In the genomic region with DNA sequence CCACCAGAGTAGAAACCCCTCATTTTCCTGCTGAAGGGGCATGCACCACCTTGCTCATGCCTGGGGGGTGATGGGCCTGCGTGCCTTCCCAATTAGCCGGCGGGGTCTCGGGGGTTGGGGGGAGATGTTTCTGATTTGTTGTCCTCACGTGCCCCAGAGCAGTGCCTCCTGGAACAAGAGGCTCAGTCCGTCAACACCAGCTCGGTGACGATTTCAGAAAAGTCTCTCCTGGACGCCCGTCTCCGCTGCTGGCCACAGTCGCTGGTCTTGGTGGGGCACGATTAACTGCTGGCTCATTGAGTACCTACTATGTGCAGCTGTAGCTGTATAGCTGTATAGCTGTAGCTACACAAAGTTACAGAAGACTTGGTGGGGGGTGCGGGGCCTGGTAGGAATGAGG, we compare ENCODE assay signal across 25 cellular contexts. TPM values are rescaled to one million over a fixed set of nuclear protein-coding genes. Genes with fewer than 3 reads are reported as not detected.
DNase-seq lines count a peak whose midpoint lies in the region; ATAC-seq and TF ChIP-seq lines count a peak whose summit lies in the region.
"Had no signal": no experiment of that assay in that cellular context is flagged by ENCODE, and none has a peak within 500 bp of the region (broad histone marks: within the 10 kb centered on the region; RNA-seq: fewer than 3 reads in every experiment).

No MANE protein-coding gene starts in this region.

- H3K27ac Mint-ChIP-seq in activated naive CD8-positive, alpha-beta T cell treated with anti-CD3 and anti-CD28 coated beads for 36 hours, result no peak overlapping the region
- H3K27ac Mint-ChIP-seq: CD4-positive, alpha-beta T cell had no signal

- no peaks in the 10 kb centered on the region for H3K27me3 Mint-ChIP-seq in activated naive CD8-positive, alpha-beta T cell treated with anti-CD3 and anti-CD28 coated beads for 36 hours
- H3K27me3 Mint-ChIP-seq: CD4-positive, alpha-beta T cell; naive thymus-derived CD8-positive, alpha-beta T cell had no signal

- intact Hi-C loops in body of pancreas (cut with DNase I), result no loop called here
- intact Hi-C loops in esophagus squamous epithelium (cut with DNase I), result no loop called here
- intact Hi-C loops in posterior vena cava (cut with DNase I), result loop anchor here in 1 of 2 donors (10.0 kb wide), 2 partner anchors 211 to 311 kb away; no protein-coding TSS in a partner anchor
- intact Hi-C loops in thyroid gland (cut with DNase I), result loop anchor here (10.0 kb wide), 2 partner anchors 91 to 171 kb away; no protein-coding TSS in a partner anchor

- H3K4me3 Mint-ChIP-seq in activated naive CD8-positive, alpha-beta T cell treated with anti-CD3 and anti-CD28 coated beads for 36 hours, result no peak overlapping the region
- H3K4me3 Mint-ChIP-seq: CD4-positive, alpha-beta T cell; naive thymus-derived CD8-positive, alpha-beta T cell had no signal

- H3K9me3 ChIP-seq in body of pancreas (no peaks in the 10 kb centered on the region), esophagus squamous epithelium (no peaks in the 10 kb centered on the region), thyroid gland (no peaks in the 10 kb centered on the region)
- H3K9me3 ChIP-seq: prostate gland, vagina had no signal

- no peaks in the 10 kb centered on the region for H3K9me3 Mint-ChIP-seq in activated naive CD8-positive, alpha-beta T cell treated with anti-CD3 and anti-CD28 coated beads for 36 hours
- H3K9me3 Mint-ChIP-seq: CD4-positive, alpha-beta T cell; naive thymus-derived CD8-positive, alpha-beta T cell had no signal

- TF ChIP-seq CTCF in body of pancreas (IDR thresholded peaks at IDR 0.05) (no peak), esophagus squamous epithelium (IDR thresholded peaks at IDR 0.05) (no peak), thyroid gland (IDR thresholded peaks at IDR 0.05) (no peak)

- TF ChIP-seq POLR2A in body of pancreas (IDR thresholded peaks at IDR 0.05), result no peak
- TF ChIP-seq POLR2A in esophagus squamous epithelium (IDR thresholded peaks at IDR 0.05), result no peak
- TF ChIP-seq POLR2A in thyroid gland (IDR thresholded peaks at IDR 0.05), result no peak

- no peak for ATAC-seq in body of pancreas
- ATAC-seq: naive thymus-derived CD8-positive, alpha-beta T cell had no signal

- H3K4me3 ChIP-seq in body of pancreas, result no peak overlapping the region
- peak overlapping the region in 2 of 4 donors; percentile 52 to 69 for H3K4me3 ChIP-seq in esophagus squamous epithelium
- no peak overlapping the region for H3K4me3 ChIP-seq in thyroid gland (replicated peaks in 1 of 3)
- H3K4me3 ChIP-seq: prostate gland, vagina had no signal

- H3K27me3 ChIP-seq in body of pancreas, result no peaks in the 10 kb centered on the region
- no peaks in the 10 kb centered on the region for H3K27me3 ChIP-seq in esophagus squamous epithelium
- H3K27me3 ChIP-seq in thyroid gland, result no peaks in the 10 kb centered on the region
- H3K27me3 ChIP-seq: vagina had no signal

- no peaks in the 10 kb centered on the region for H3K36me3 ChIP-seq in body of pancreas (replicated peaks in 1 of 2; ENCODE audit: insufficient read depth in 1 of 2, low read depth in 2 of 2)
- no peaks in the 10 kb centered on the region for H3K36me3 ChIP-seq in esophagus squamous epithelium
- H3K36me3 ChIP-seq in thyroid gland, result no peaks in the 10 kb centered on the region
- H3K36me3 ChIP-seq: prostate gland, vagina had no signal

- H3K36me3 Mint-ChIP-seq in activated naive CD8-positive, alpha-beta T cell treated with anti-CD3 and anti-CD28 coated beads for 36 hours, result no peaks in the 10 kb centered on the region

- H3K27ac ChIP-seq in body of pancreas, result peak overlapping the region; percentile 53 to 93 (median 86)
- H3K27ac ChIP-seq in esophagus squamous epithelium, result peak overlapping the region in 3 of 4 donors; percentile 22 to 92 (median 61)
- H3K27ac ChIP-seq in thyroid gland, result peak overlapping the region in 2 of 3 donors; percentile 91 to 97
- H3K27ac ChIP-seq: prostate gland, vagina had no signal

- peaks cover 11% of the 10 kb centered on the region for H3K4me1 Mint-ChIP-seq in activated naive CD8-positive, alpha-beta T cell treated with anti-CD3 and anti-CD28 coated beads for 36 hours

- 35 to 51% methylated on average over 10 to 14 of the region's 14 CpGs for WGBS in body of pancreas, 2 donors
- 88 to 90% methylated on average over 3 to 13 of the region's 14 CpGs for WGBS in esophagus squamous epithelium, 2 donors
- WGBS in thyroid gland, 2 donors, result 89 to 95% methylated on average over 14 of the region's 14 CpGs

- peak in 1 of 4 donors; percentile 26 for DNase-seq in body of pancreas
- DNase-seq in esophagus squamous epithelium (lab: John Stamatoyannopoulos, UW), result no peak
- peak; percentile 79 for DNase-seq in posterior vena cava (ENCODE audit: low spot score)
- no peak for DNase-seq in thyroid gland
- DNase-seq in cerebellum (ENCODE audit: low spot score), result no peak
- no peak for DNase-seq in activated naive CD8-positive, alpha-beta T cell treated with anti-CD3 and anti-CD28 coated beads for 36 hours
- DNase-seq in foreskin melanocyte, result no peak
- DNase-seq: activated CD4-positive, alpha-beta T cell treated with anti-CD3 and anti-CD28 coated beads, Interleukin-2, amount 50 U/mL, for 48 hours; activated CD4-positive, CD25-positive, alpha-beta regulatory T cell; activated gamma-delta T cell treated with Interleukin-2 at 50 U/mL for 16 hours; amniotic stem cell; CD4-positive, alpha-beta T cell; central memory CD4-positive, alpha-beta T cell; DMS 273 treated with DMSO at 0.1 percent for 48 hours; erythroblast; HCEC 1CT; IMR-90; kidney glomerular epithelial cell; naive thymus-derived CD8-positive, alpha-beta T cell; NCI-H1105; NCI-H446; SHP77 treated with DMSO at 0.1 percent for 48 hours; SW 1271 had no signal

- H3K4me1 ChIP-seq in body of pancreas (peaks cover 91% of the 10 kb centered on the region), esophagus squamous epithelium (peaks cover 14 to 85% (median 25%) of the 10 kb centered on the region in 3 donors), thyroid gland (peaks cover 59 to 73% of the 10 kb centered on the region in 2 donors)
- H3K4me1 ChIP-seq: prostate gland had no signal

RNA-seq across cellular contexts. Expression of gene ACKR3, which starts 4.4 kb away (rescaled TPM):
- total RNA-seq in body of pancreas (10 to 100 TPM; 10.4 to 18.1 TPM), esophagus squamous epithelium (10 to 100 TPM in 3 of 4 donors, 1 to 10 TPM in 1; 5.9 to 29.5 (median 24.5) TPM), posterior vena cava (100 to 1,000 TPM; 124 to 132 TPM), thyroid gland (10 to 100 TPM; 32.2 to 68.5 (median 54.8) TPM), cerebellum (10.3 TPM)
- 1 to 10 TPM; 1.3 to 1.5 TPM for total RNA-seq in activated naive CD8-positive, alpha-beta T cell treated with anti-CD3 and anti-CD28 coated beads for 36 hours
- total RNA-seq: IMR-90 had no signal
